ENCODE assay signal across 21 cellular contexts in the genomic region with DNA sequence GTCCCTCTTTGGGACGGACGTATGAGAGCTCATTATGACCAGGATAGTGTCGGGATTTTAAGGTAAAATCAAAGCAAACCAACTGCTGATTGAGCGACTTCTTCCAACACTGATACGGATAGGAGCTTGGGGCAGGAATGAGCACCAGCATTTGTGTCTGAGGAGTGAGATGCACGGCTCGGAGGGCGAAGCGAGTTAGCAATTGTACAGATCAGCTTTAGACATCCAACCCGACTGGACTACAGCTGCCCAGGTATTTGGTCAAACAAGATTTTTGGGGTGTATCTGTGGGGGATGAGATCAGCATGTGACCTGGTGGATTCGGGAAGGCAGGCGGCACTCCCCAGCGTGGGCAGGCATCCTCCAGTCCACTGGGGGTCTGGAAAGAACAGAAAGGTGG.
DNase-seq lines count a peak whose midpoint lies in the region; ATAC-seq and TF ChIP-seq lines count a peak whose summit lies in the region.
"Had no signal": no experiment of that assay in that cellular context is flagged by ENCODE, and none has a peak within 500 bp of the region (broad histone marks: within the 10 kb centered on the region; RNA-seq: fewer than 3 reads in every experiment).

No MANE protein-coding gene starts in this region.

- no peaks in the 10 kb centered on the region for H3K27me3 ChIP-seq in RWPE2 (ENCODE audit: insufficient read depth, poor library complexity, severe bottlenecking)
- H3K27me3 ChIP-seq in upper lobe of right lung = no peaks in the 10 kb centered on the region

- ATAC-seq in RWPE2 (ENCODE audit: low read depth) = no peak
- ATAC-seq in upper lobe of right lung = no peak
- ATAC-seq in HG03159 (IDR thresholded peaks at IDR 0.05; ENCODE audit: unreplicated experiment) = no peak

- no peak overlapping the region for H3K27ac ChIP-seq in RWPE2 (ENCODE audit: poor library complexity, severe bottlenecking)
- no peak overlapping the region for H3K27ac ChIP-seq in upper lobe of right lung
- H3K27ac ChIP-seq: KMS-11, PC-9 had no signal

- no peak overlapping the region for H3K4me3 ChIP-seq in RWPE2 (ENCODE audit: severe bottlenecking)
- H3K4me3 ChIP-seq in upper lobe of right lung = no peak overlapping the region
- H3K4me3 ChIP-seq: PC-9 had no signal

- DNase-seq in activated effector memory CD4-positive, alpha-beta T cell treated with anti-CD3 and anti-CD28 coated beads, Interleukin-2, amount 50 U/mL, for 16 hours = peak; percentile 41
- DNase-seq in activated effector memory CD4-positive, alpha-beta T cell treated with Interleukin-2 at 50 U/mL for 16 hours = no peak
- DNase-seq in RWPE2 (ENCODE audit: low spot score) = peak; percentile 19
- peak; percentile 37 for DNase-seq in mesenteric fat pad (ENCODE audit: low spot score)
- DNase-seq in upper lobe of right lung = peak; percentile 31
- DNase-seq in NCI-H1048 (lab: John Stamatoyannopoulos, UW) = no peak
- DNase-seq: DMS53, HFFc6, IMR-90, NCI-H1105, NCI-H146, NCI-H2029, NCI-H2227 treated with DMSO at 0.1 percent for 48 hours, NCI-H510A, NCI-H748 treated with DMSO at 0.1 percent for 48 hours, PC-9, RPMI8226, SIG-M5, SK-N-SH had no signal

- H3K36me3 ChIP-seq in RWPE2 (ENCODE audit: low read depth) = no peaks in the 10 kb centered on the region
- no peaks in the 10 kb centered on the region for H3K36me3 ChIP-seq in upper lobe of right lung

- H3K4me1 ChIP-seq in RWPE2 (ENCODE audit: insufficient read depth, poor library complexity, severe bottlenecking) (no peaks in the 10 kb centered on the region), upper lobe of right lung (peaks cover 5% of the 10 kb centered on the region)

- intact Hi-C loops in upper lobe of right lung (cut with DNase I) = no loop called here

- H3K9me3 ChIP-seq in RWPE2 (ENCODE audit: severe bottlenecking) (no peaks in the 10 kb centered on the region), upper lobe of right lung (no peaks in the 10 kb centered on the region)
- H3K9me3 ChIP-seq: SK-N-SH had no signal

- TF ChIP-seq CTCF in RWPE2 (IDR thresholded peaks at IDR 0.05; ENCODE audit: poor library complexity, severe bottlenecking) = no peak
- no peak for TF ChIP-seq CTCF in upper lobe of right lung (IDR thresholded peaks at IDR 0.05)

Comparison
In these comparisons a context has a peak if more than half of its experiments do, and no peak if none do; other contexts are left out.
1. DNase-seq: peak in activated effector memory CD4-positive, alpha-beta T cell treated with anti-CD3 and anti-CD28 coated beads, Interleukin-2, amount 50 U/mL, for 16 hours (single experiment), RWPE2 (single experiment), mesenteric fat pad (single experiment) and upper lobe of right lung (single experiment); none in activated effector memory CD4-positive, alpha-beta T cell treated with Interleukin-2 at 50 U/mL for 16 hours (single experiment) and NCI-H1048 (single experiment).